ENCODE assay signal across 31 cellular contexts in the genomic region with DNA sequence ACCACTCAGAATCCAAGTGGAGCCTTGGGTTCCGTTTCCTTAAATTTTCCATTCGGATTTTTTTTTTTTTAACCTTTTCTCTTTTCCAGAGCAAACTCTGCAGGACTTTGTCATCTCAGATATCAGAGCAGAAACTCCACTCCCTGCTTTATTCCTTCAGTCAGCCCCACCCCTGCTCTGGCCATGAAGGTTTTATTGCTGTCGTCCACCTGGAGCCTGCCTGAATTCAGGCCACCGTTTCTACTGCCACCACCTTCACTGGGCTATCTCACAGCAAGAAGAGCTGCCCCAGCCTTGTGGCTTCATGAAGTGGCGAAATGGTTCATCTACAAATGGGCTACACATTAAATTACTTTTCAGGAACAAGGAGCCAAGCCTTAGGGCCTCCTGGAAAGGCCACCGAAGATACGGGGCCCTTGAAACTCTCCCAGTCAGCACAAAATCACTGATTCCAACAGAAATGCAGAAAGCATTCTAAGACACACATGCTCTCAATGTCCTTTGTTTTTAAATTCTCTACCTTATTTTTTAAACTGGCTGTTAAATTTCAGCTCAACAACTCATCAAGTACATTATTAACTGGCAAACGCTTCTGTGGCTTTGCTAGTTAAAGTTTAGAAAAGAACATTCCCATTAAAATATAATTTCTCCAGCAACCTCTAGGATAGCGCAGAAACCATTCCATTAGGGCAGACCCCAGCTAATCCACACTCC. TPM values are rescaled to one million over a fixed set of nuclear protein-coding genes. Genes with fewer than 3 reads are reported as not detected.
A peak's percentile ranks its signal among the peaks of the same experiment; 100 is the strongest.
DNase-seq lines count a peak whose midpoint lies in the region; ATAC-seq and TF ChIP-seq lines count a peak whose summit lies in the region.
"Had no signal": no experiment of that assay in that cellular context is flagged by ENCODE, and none has a peak within 500 bp of the region (broad histone marks: within the 10 kb centered on the region; RNA-seq: fewer than 3 reads in every experiment).

No MANE protein-coding gene starts in this region.

- intact Hi-C loops in posterior vena cava (cut with DNase I), result no loop called here

- no peaks in the 10 kb centered on the region for H3K27me3 ChIP-seq in Peyer's patch
- H3K27me3 ChIP-seq: BE2C, brain microvascular endothelial cell, heart right ventricle, tibial artery had no signal

- no peak overlapping the region for H3K27ac Mint-ChIP-seq in T-cell
- H3K27ac Mint-ChIP-seq: activated CD8-positive, alpha-beta memory T cell treated with anti-CD3 and anti-CD28 coated beads, Interleukin-2, amount 10 ng/mL, durations not matched to agents 7 days and 5 days; activated naive CD4-positive, alpha-beta T cell treated with anti-CD3 and anti-CD28 coated beads, Interleukin-2, amount 10 ng/mL, durations not matched to agents 7 days and 5 days; memory B cell had no signal

- H3K9me3 ChIP-seq in Peyer's patch, result no peaks in the 10 kb centered on the region
- H3K9me3 ChIP-seq: BE2C, HAP-1, heart right ventricle, tibial artery had no signal

- no peak for TF ChIP-seq CTCF in Peyer's patch (IDR thresholded peaks at IDR 0.05)

- H3K4me1 ChIP-seq in Peyer's patch, result peaks cover 0 to 42% (median 0%) of the 10 kb centered on the region in 4 donors
- H3K4me1 ChIP-seq: HAP-1, heart right ventricle had no signal

- H3K27ac ChIP-seq in Peyer's patch, result peak overlapping the region in 3 of 4 donors; percentile 59 to 83 (median 77)
- H3K27ac ChIP-seq: brain microvascular endothelial cell, heart right ventricle, skin epidermis, tibial artery, VCaP had no signal

- CTCF ChIA-PET in T-cell (lab: Charles Lee), result no interaction called here

- in situ Hi-C loops in Caki2 (cut with HindIII; ENCODE audit: low pct_unique_long_range_greater_than_20kb, low sequenced_read_pairs), result no loop called here

- H3K27me3 Mint-ChIP-seq in T-cell, result no peaks in the 10 kb centered on the region
- H3K27me3 Mint-ChIP-seq: activated CD8-positive, alpha-beta memory T cell treated with anti-CD3 and anti-CD28 coated beads, Interleukin-2, amount 10 ng/mL, durations not matched to agents 7 days and 5 days; CD8-positive, alpha-beta memory T cell; memory B cell; naive thymus-derived CD8-positive, alpha-beta T cell; stimulated activated naive CD8-positive, alpha-beta T cell treated with anti-CD3 and anti-CD28 coated beads, Interleukin-15, amount 100 ng/mL, for 72 hours had no signal

- H3K4me3 Mint-ChIP-seq in T-cell, result no peak overlapping the region
- H3K4me3 Mint-ChIP-seq: activated CD8-positive, alpha-beta memory T cell treated with anti-CD3 and anti-CD28 coated beads, Interleukin-2, amount 10 ng/mL, durations not matched to agents 7 days and 5 days; activated naive CD4-positive, alpha-beta T cell treated with anti-CD3 and anti-CD28 coated beads, Interleukin-2, amount 10 ng/mL, durations not matched to agents 7 days and 5 days; CD8-positive, alpha-beta memory T cell; memory B cell; naive thymus-derived CD8-positive, alpha-beta T cell; stimulated activated naive CD8-positive, alpha-beta T cell treated with anti-CD3 and anti-CD28 coated beads, Interleukin-15, amount 100 ng/mL, for 72 hours had no signal

- H3K36me3 Mint-ChIP-seq in T-cell, result peaks cover 3% of the 10 kb centered on the region
- H3K36me3 Mint-ChIP-seq: activated CD8-positive, alpha-beta memory T cell treated with anti-CD3 and anti-CD28 coated beads, Interleukin-2, amount 10 ng/mL, durations not matched to agents 7 days and 5 days; activated naive CD4-positive, alpha-beta T cell treated with anti-CD3 and anti-CD28 coated beads, Interleukin-2, amount 10 ng/mL, durations not matched to agents 7 days and 5 days; CD8-positive, alpha-beta memory T cell; memory B cell; naive thymus-derived CD8-positive, alpha-beta T cell had no signal

- ATAC-seq in T-cell (replicated peaks in 1 of 4), result no peak
- ATAC-seq: activated CD8-positive, alpha-beta memory T cell treated with anti-CD3 and anti-CD28 coated beads, Interleukin-2, amount 10 ng/mL, durations not matched to agents 7 days and 5 days; heart right ventricle; left cardiac atrium; naive thymus-derived CD8-positive, alpha-beta T cell; stimulated activated naive CD8-positive, alpha-beta T cell treated with anti-CD3 and anti-CD28 coated beads, Interleukin-15, amount 100 ng/mL, for 72 hours had no signal

- no peaks in the 10 kb centered on the region for H3K9me3 Mint-ChIP-seq in T-cell
- H3K9me3 Mint-ChIP-seq: CD8-positive, alpha-beta memory T cell; memory B cell; naive thymus-derived CD8-positive, alpha-beta T cell; stimulated activated naive CD8-positive, alpha-beta T cell treated with anti-CD3 and anti-CD28 coated beads, Interleukin-15, amount 100 ng/mL, for 72 hours had no signal

- no peaks in the 10 kb centered on the region for H3K36me3 ChIP-seq in Peyer's patch
- H3K36me3 ChIP-seq: BE2C, brain microvascular endothelial cell, HAP-1, heart right ventricle, tibial artery had no signal

- DNase-seq in Caki2 (ENCODE audit: low read depth), result peak; percentile 76
- peak in 2 of 3 donors; percentile 74 to 80 for DNase-seq in Peyer's patch
- DNase-seq in kidney tubule cell (ENCODE audit: low spot score), result peak; percentile 81
- DNase-seq in posterior vena cava (ENCODE audit: low spot score), result peak; percentile 35
- DNase-seq in stimulated activated CD4-positive, alpha-beta T cell treated with anti-CD3 and anti-CD28 coated beads, Interleukin-2, amount 100 ng/mL, for 24 hours, result no peak
- no peak for DNase-seq in epidermal melanocyte (ENCODE audit: insufficient read length, low spot score)
- no peak for DNase-seq in T-cell
- DNase-seq in HuH-7.5 (ENCODE audit: low spot score), result no peak
- DNase-seq: activated CD4-positive, alpha-beta T cell treated with anti-CD3 and anti-CD28 coated beads for 48 hours; activated CD8-positive, alpha-beta memory T cell treated with anti-CD3 and anti-CD28 coated beads, Interleukin-2, amount 10 ng/mL, durations not matched to agents 7 days and 5 days; activated naive CD4-positive, alpha-beta T cell treated with anti-CD3 and anti-CD28 coated beads, Interleukin-2, amount 10 ng/mL, durations not matched to agents 7 days and 5 days; BE2C; brain microvascular endothelial cell; CD8-positive, alpha-beta memory T cell; effector CD4-positive, alpha-beta T cell; erythroblast; heart right ventricle; left cardiac atrium; naive thymus-derived CD8-positive, alpha-beta T cell; NCI-H146; NCI-H524; occipital lobe; retina; SHP77; stimulated activated CD8-positive, alpha-beta memory T cell treated with anti-CD3 and anti-CD28 coated beads, Interleukin-4, amount 100 ng/mL, for 48 hours; stimulated activated naive CD8-positive, alpha-beta T cell treated with anti-CD3 and anti-CD28 coated beads, Interleukin-15, amount 100 ng/mL, for 72 hours; tibial artery had no signal

- no peak for TF ChIP-seq POLR2A in Peyer's patch (IDR thresholded peaks at IDR 0.05)

- H3K4me1 Mint-ChIP-seq in T-cell, result peaks cover 0 to 8% (median 2%) of the 10 kb centered on the region in 3 donors
- H3K4me1 Mint-ChIP-seq: memory B cell had no signal

- POLR2A ChIA-PET in T-cell (lab: Charles Lee), result interaction anchor here in 1 of 2 donors (0.5 kb wide), 1 partner anchor 73 kb away, joined by 3 read pairs; no protein-coding TSS in a partner anchor

- no peak overlapping the region for H3K4me3 ChIP-seq in Peyer's patch
- H3K4me3 ChIP-seq: HAP-1, heart right ventricle, skin epidermis, tibial artery had no signal

RNA-seq across cellular contexts. Expression of a gene that starts 47.4 kb away (rescaled TPM):
- 20.2 and 41.0 TPM in 2 replicates for total RNA-seq in Caki2 (2014; rRNA removed; shearing (Covaris generic); ENCODE audit: low replicate concordance)
- 100 to 1,000 TPM; 129 to 211 (median 176) TPM for total RNA-seq in Peyer's patch
- total RNA-seq in posterior vena cava, result 10 to 100 TPM in 1 of 2 donors, 1 to 10 TPM in 1; 9.0 to 10.7 TPM
- 1 to 10 TPM; 4.8 to 8.8 (median 5.8) TPM for total RNA-seq in T-cell

Comparison
In these comparisons a context has a peak if more than half of its experiments do, and no peak if none do; other contexts are left out.
1. DNase-seq: peak in Caki2 (single experiment), Peyer's patch (2 of 3), kidney tubule cell (single experiment) and posterior vena cava (single experiment); none in stimulated activated CD4-positive, alpha-beta T cell treated with anti-CD3 and anti-CD28 coated beads, Interleukin-2, amount 100 ng/mL, for 24 hours (0 of 2), epidermal melanocyte (single experiment), T-cell (0 of 34) and HuH-7.5 (single experiment).